ENCODE assay signal across 1 cellular context in genomic region chr20:63700199-63701050, GRCh38.
TF ChIP-seq lines count a peak whose summit lies in the region.

No MANE protein-coding gene starts in this region.

TF ChIP-seq in K562, 482 proteins besides CTCF, POLR2A, EP300 and RAD21 (continues in another document):
- peak; percentile 55 for TF ChIP-seq RBM22 (IDR thresholded peaks at IDR 0.05; ENCODE audit: low read depth, low read length, poor library complexity, severe bottlenecking)
- TF ChIP-seq HNRNPLL (IDR thresholded peaks at IDR 0.05; ENCODE audit: low read depth, low read length, poor library complexity, severe bottlenecking), result no peak
- no peak for TF ChIP-seq POLR3A (IDR thresholded peaks at IDR 0.05; ENCODE audit: borderline replicate concordance, extremely low read depth, insufficient read depth, insufficient read length)
- 0 out of 2 replicates have a peak, but pooled peaks have one; percentile 15 for TF ChIP-seq RERE (CRISPR knock-in tag; IDR thresholded peaks at IDR 0.05; ENCODE audit: borderline replicate concordance)
- TF ChIP-seq BRF2 (IDR thresholded peaks at IDR 0.05; ENCODE audit: borderline replicate concordance, insufficient read depth, insufficient read length), result no peak
- TF ChIP-seq MLLT1 (IDR thresholded peaks at IDR 0.05), result 0 out of 4 replicates have a peak, but pooled peaks of 1 of the 2 experiments have one; percentile 36
- no peak for TF ChIP-seq NR2F6 (CRISPR knock-in tag; IDR thresholded peaks at IDR 0.05)
- TF ChIP-seq POLR2H (tag; IDR thresholded peaks at IDR 0.05; ENCODE audit: low read depth), result no peak
- no peak for TF ChIP-seq ATF1 (CRISPR knock-in tag; IDR thresholded peaks at IDR 0.05)
- TF ChIP-seq ATF1 (tag; IDR thresholded peaks at IDR 0.05), result no peak
- TF ChIP-seq CHD2 (IDR thresholded peaks at IDR 0.05; ENCODE audit: low read depth, low read length), result peak; percentile 15; the same call in 1 of the 2 replicates
- TF ChIP-seq SUPT5H (IDR thresholded peaks at IDR 0.05), result 0 out of 2 replicates have a peak, but pooled peaks have one; percentile 30
- TF ChIP-seq PATZ1 (CRISPR knock-in tag; IDR thresholded peaks at IDR 0.05; ENCODE audit: borderline replicate concordance), result no peak
- no peak for TF ChIP-seq PCBP1 (IDR thresholded peaks at IDR 0.05; ENCODE audit: low read depth, low read length, poor library complexity, severe bottlenecking)
- TF ChIP-seq ARID4B (CRISPR knock-in tag; IDR thresholded peaks at IDR 0.05), result no peak
- TF ChIP-seq ZBTB33 (CRISPR knock-in tag; IDR thresholded peaks at IDR 0.05), result peak; percentile 93; the same call in 1 of the 2 replicates
- TF ChIP-seq RBFOX2 (IDR thresholded peaks at IDR 0.05; ENCODE audit: low read depth, low read length), result peak; percentile 45; the same call in 1 of the 2 replicates
- TF ChIP-seq FOSL1 (tag; conservative IDR thresholded peaks at IDR 0.05), result no peak
- no peak for TF ChIP-seq THAP12 (CRISPR knock-in tag; IDR thresholded peaks at IDR 0.05)
- TF ChIP-seq CBFA2T2 (conservative IDR thresholded peaks at IDR 0.05), result no peak
- no peak for TF ChIP-seq WHSC1 (IDR thresholded peaks at IDR 0.05; ENCODE audit: low read length)
- no peak for TF ChIP-seq SIN3B (IDR thresholded peaks at IDR 0.05; ENCODE audit: low read depth)
- TF ChIP-seq MAFK (IDR thresholded peaks at IDR 0.05; ENCODE audit: low read length), result no peak
- TF ChIP-seq GTF2E2 (tag; IDR thresholded peaks at IDR 0.05), result no peak
- no peak for TF ChIP-seq CREB3 (tag; conservative IDR thresholded peaks at IDR 0.05; ENCODE audit: low read depth)
- no peak for TF ChIP-seq PRDM10 (IDR thresholded peaks at IDR 0.05; ENCODE audit: partially characterized antibody)
